In the genomic region with DNA sequence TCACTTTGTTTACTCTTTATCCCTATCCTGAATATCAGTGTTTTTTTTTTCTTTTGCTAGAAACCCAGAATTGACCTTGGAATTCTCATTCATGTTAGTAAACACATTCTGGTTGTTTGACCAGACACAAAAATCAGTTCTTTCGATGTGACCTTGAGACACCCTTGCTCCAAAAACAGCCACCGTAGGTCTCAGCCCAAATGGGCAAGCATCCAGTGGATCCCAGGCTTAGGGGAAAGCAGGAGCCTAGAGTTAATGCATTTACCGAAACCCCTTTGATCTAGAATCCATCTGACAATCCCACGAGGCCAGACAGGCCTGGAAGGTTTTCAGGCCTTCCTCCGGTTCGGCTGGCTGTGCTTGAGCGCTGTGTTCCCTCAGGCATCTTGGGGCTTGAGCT, we compare ENCODE assay signal across 1 cellular context.
TF ChIP-seq lines count a peak whose summit lies in the region.

No MANE protein-coding gene starts in this region.

TF ChIP-seq in HepG2, 621 proteins besides CTCF, POLR2A, EP300 and RAD21 (continued from another document and continues in another):
- TF ChIP-seq, protein P1, sequence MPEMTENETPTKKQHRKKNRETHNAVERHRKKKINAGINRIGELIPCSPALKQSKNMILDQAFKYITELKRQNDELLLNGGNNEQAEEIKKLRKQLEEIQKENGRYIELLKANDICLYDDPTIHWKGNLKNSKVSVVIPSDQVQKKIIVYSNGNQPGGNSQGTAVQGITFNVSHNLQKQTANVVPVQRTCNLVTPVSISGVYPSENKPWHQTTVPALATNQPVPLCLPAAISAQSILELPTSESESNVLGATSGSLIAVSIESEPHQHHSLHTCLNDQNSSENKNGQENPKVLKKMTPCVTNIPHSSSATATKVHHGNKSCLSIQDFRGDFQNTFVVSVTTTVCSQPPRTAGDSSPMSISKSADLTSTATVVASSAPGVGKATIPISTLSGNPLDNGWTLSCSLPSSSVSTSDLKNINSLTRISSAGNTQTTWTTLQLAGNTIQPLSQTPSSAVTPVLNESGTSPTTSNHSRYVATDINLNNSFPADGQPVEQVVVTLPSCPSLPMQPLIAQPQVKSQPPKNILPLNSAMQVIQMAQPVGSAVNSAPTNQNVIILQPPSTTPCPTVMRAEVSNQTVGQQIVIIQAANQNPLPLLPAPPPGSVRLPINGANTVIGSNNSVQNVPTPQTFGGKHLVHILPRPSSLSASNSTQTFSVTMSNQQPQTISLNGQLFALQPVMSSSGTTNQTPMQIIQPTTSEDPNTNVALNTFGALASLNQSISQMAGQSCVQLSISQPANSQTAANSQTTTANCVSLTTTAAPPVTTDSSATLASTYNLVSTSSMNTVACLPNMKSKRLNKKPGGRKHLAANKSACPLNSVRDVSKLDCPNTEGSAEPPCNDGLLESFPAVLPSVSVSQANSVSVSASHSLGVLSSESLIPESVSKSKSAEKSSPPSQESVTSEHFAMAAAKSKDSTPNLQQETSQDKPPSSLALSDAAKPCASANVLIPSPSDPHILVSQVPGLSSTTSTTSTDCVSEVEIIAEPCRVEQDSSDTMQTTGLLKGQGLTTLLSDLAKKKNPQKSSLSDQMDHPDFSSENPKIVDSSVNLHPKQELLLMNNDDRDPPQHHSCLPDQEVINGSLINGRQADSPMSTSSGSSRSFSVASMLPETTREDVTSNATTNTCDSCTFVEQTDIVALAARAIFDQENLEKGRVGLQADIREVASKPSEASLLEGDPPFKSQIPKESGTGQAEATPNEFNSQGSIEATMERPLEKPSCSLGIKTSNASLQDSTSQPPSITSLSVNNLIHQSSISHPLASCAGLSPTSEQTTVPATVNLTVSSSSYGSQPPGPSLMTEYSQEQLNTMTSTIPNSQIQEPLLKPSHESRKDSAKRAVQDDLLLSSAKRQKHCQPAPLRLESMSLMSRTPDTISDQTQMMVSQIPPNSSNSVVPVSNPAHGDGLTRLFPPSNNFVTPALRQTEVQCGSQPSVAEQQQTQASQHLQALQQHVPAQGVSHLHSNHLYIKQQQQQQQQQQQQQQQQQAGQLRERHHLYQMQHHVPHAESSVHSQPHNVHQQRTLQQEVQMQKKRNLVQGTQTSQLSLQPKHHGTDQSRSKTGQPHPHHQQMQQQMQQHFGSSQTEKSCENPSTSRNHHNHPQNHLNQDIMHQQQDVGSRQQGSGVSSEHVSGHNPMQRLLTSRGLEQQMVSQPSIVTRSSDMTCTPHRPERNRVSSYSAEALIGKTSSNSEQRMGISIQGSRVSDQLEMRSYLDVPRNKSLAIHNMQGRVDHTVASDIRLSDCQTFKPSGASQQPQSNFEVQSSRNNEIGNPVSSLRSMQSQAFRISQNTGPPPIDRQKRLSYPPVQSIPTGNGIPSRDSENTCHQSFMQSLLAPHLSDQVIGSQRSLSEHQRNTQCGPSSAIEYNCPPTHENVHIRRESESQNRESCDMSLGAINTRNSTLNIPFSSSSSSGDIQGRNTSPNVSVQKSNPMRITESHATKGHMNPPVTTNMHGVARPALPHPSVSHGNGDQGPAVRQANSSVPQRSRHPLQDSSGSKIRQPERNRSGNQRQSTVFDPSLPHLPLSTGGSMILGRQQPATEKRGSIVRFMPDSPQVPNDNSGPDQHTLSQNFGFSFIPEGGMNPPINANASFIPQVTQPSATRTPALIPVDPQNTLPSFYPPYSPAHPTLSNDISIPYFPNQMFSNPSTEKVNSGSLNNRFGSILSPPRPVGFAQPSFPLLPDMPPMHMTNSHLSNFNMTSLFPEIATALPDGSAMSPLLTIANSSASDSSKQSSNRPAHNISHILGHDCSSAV (CRISPR knock-in tag; IDR thresholded peaks at IDR 0.05; ENCODE audit: borderline replicate concordance): no peak
- TF ChIP-seq PPARG (CRISPR knock-in tag; conservative IDR thresholded peaks at IDR 0.05) (0 out of 2 replicates have a peak, but pooled peaks have one; percentile 12), ZNF720 (CRISPR knock-in tag; IDR thresholded peaks at IDR 0.05) (no peak), ZNF543 (CRISPR knock-in tag; IDR thresholded peaks at IDR 0.05) (no peak), ZNF512 (CRISPR knock-in tag; IDR thresholded peaks at IDR 0.05) (no peak), LCORL (IDR thresholded peaks at IDR 0.05) (peak; percentile 11; the same call in 1 of the 2 replicates), LCORL (CRISPR knock-in tag; IDR thresholded peaks at IDR 0.05) (peak; percentile 64), GZF1 (CRISPR knock-in tag; IDR thresholded peaks at IDR 0.05) (no peak), MYC (CRISPR knock-in tag; IDR thresholded peaks at IDR 0.05; ENCODE audit: borderline replicate concordance) (no peak), ZNF580 (CRISPR knock-in tag; IDR thresholded peaks at IDR 0.05; ENCODE audit: borderline replicate concordance, low read depth) (0 out of 2 replicates have a peak, but pooled peaks have one; percentile 34), MED1 (CRISPR knock-in tag; IDR thresholded peaks at IDR 0.05) (peak; percentile 64; the same call in 1 of the 2 replicates), SP140L (CRISPR knock-in tag; IDR thresholded peaks at IDR 0.05; ENCODE audit: borderline replicate concordance) (no peak), BRD4 (CRISPR knock-in tag; IDR thresholded peaks at IDR 0.05) (no peak), HOMEZ (CRISPR knock-in tag; IDR thresholded peaks at IDR 0.05; ENCODE audit: low read depth) (0 out of 2 replicates have a peak, but pooled peaks have one; percentile 33), ATM (IDR thresholded peaks at IDR 0.05; ENCODE audit: borderline replicate concordance) (no peak), RBM39 (IDR thresholded peaks at IDR 0.05; ENCODE audit: low read depth, low read length, poor library complexity, severe bottlenecking) (no peak), SYNCRIP (IDR thresholded peaks at IDR 0.05; ENCODE audit: insufficient read depth, low read depth, low read length) (no peak), PCBP1 (IDR thresholded peaks at IDR 0.05; ENCODE audit: borderline replicate concordance, low read depth, low read length) (no peak), ZNF510 (CRISPR knock-in tag; IDR thresholded peaks at IDR 0.05; ENCODE audit: low read depth) (no peak), MTF1 (CRISPR knock-in tag; IDR thresholded peaks at IDR 0.05) (no peak)
- TF ChIP-seq, protein P2, sequence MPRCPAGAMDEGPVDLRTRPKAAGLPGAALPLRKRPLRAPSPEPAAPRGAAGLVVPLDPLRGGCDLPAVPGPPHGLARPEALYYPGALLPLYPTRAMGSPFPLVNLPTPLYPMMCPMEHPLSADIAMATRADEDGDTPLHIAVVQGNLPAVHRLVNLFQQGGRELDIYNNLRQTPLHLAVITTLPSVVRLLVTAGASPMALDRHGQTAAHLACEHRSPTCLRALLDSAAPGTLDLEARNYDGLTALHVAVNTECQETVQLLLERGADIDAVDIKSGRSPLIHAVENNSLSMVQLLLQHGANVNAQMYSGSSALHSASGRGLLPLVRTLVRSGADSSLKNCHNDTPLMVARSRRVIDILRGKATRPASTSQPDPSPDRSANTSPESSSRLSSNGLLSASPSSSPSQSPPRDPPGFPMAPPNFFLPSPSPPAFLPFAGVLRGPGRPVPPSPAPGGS (CRISPR knock-in tag; IDR thresholded peaks at IDR 0.05): no peak
- TF ChIP-seq, protein P3, sequence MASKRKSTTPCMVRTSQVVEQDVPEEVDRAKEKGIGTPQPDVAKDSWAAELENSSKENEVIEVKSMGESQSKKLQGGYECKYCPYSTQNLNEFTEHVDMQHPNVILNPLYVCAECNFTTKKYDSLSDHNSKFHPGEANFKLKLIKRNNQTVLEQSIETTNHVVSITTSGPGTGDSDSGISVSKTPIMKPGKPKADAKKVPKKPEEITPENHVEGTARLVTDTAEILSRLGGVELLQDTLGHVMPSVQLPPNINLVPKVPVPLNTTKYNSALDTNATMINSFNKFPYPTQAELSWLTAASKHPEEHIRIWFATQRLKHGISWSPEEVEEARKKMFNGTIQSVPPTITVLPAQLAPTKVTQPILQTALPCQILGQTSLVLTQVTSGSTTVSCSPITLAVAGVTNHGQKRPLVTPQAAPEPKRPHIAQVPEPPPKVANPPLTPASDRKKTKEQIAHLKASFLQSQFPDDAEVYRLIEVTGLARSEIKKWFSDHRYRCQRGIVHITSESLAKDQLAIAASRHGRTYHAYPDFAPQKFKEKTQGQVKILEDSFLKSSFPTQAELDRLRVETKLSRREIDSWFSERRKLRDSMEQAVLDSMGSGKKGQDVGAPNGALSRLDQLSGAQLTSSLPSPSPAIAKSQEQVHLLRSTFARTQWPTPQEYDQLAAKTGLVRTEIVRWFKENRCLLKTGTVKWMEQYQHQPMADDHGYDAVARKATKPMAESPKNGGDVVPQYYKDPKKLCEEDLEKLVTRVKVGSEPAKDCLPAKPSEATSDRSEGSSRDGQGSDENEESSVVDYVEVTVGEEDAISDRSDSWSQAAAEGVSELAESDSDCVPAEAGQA (IDR thresholded peaks at IDR 0.05; ENCODE audit: low read depth): no peak
- TF ChIP-seq, protein P3 (CRISPR knock-in tag; IDR thresholded peaks at IDR 0.05; ENCODE audit: borderline replicate concordance): no peak
- TF ChIP-seq, protein P4, sequence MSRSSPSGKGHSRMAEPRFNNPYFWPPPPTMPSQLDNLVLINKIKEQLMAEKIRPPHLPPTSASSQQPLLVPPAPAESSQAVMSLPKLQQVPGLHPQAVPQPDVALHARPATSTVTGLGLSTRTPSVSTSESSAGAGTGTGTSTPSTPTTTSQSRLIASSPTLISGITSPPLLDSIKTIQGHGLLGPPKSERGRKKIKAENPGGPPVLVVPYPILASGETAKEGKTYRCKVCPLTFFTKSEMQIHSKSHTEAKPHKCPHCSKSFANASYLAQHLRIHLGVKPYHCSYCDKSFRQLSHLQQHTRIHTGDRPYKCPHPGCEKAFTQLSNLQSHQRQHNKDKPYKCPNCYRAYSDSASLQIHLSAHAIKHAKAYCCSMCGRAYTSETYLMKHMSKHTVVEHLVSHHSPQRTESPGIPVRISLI (CRISPR knock-in tag; IDR thresholded peaks at IDR 0.05; ENCODE audit: borderline replicate concordance): peak; percentile 91
- TF ChIP-seq, protein P5, sequence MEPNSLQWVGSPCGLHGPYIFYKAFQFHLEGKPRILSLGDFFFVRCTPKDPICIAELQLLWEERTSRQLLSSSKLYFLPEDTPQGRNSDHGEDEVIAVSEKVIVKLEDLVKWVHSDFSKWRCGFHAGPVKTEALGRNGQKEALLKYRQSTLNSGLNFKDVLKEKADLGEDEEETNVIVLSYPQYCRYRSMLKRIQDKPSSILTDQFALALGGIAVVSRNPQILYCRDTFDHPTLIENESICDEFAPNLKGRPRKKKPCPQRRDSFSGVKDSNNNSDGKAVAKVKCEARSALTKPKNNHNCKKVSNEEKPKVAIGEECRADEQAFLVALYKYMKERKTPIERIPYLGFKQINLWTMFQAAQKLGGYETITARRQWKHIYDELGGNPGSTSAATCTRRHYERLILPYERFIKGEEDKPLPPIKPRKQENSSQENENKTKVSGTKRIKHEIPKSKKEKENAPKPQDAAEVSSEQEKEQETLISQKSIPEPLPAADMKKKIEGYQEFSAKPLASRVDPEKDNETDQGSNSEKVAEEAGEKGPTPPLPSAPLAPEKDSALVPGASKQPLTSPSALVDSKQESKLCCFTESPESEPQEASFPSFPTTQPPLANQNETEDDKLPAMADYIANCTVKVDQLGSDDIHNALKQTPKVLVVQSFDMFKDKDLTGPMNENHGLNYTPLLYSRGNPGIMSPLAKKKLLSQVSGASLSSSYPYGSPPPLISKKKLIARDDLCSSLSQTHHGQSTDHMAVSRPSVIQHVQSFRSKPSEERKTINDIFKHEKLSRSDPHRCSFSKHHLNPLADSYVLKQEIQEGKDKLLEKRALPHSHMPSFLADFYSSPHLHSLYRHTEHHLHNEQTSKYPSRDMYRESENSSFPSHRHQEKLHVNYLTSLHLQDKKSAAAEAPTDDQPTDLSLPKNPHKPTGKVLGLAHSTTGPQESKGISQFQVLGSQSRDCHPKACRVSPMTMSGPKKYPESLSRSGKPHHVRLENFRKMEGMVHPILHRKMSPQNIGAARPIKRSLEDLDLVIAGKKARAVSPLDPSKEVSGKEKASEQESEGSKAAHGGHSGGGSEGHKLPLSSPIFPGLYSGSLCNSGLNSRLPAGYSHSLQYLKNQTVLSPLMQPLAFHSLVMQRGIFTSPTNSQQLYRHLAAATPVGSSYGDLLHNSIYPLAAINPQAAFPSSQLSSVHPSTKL (CRISPR knock-in tag; IDR thresholded peaks at IDR 0.05): peak; percentile 99
